10 cellular contexts compared by ENCODE assay signal in the genomic region with DNA sequence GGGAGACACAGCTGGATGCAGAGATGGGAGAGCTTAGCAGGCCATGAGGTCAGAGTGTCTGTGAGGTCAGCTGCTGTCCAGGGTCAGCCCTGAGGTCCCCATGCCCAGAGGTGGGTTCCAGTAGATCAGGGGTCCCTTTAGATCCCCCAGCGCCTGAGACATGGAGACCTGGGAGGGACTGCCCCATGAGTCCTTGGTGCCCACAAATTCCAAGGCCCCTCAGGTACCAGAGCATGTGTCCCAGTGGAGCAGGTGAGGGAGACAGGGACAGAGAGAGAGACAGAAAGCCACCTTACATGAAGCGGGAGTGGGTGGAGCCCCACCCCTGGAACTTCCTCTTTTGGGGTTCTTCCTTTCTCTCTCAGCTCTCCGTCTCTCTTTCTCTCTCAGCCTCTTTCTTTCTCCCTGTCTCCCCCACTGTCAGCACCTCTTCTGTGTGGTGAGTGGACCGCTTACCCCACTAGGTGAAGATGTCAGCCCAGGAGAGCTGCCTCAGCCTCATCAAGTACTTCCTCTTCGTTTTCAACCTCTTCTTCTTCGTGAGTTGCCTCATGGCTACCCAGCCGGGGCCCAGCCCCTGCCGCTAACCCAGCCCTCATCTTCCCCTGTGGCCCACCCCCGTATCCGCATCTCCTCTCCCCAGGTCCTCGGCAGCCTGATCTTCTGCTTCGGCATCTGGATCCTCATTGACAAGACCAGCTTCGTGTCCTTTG. TPM values are rescaled to one million over a fixed set of nuclear protein-coding genes. Genes with fewer than 3 reads are reported as not detected.
DNase-seq lines count a peak whose midpoint lies in the region; ATAC-seq lines count a peak whose summit lies in the region.
"Had no signal": no experiment of that assay in that cellular context is flagged by ENCODE, and none has a peak within 500 bp of the region (broad histone marks: within the 10 kb centered on the region; RNA-seq: fewer than 3 reads in every experiment).

TSS of gene CD37 (plus strand) at position 336 of the 713 bp plus-strand sequence. CDS start at position 471, 135 bp downstream.

- H3K4me3 ChIP-seq in right cardiac atrium (ENCODE audit: low read length) = peak within 1 kb of the TSS; percentile 21

- no peaks in the 10 kb centered on the region for H3K4me1 ChIP-seq in right cardiac atrium (ENCODE audit: control insufficient read depth, insufficient read depth, low read length)

- H3K27me3 ChIP-seq in right cardiac atrium (ENCODE audit: control insufficient read depth, insufficient read depth) = no peaks in the 10 kb centered on the region

- no peak for ATAC-seq in right cardiac atrium
- ATAC-seq in stimulated activated memory B cell treated with anti-CD40 and anti-IgM and Interleukin-4, amounts not matched to agents 10 μg/mL and 1 μg/mL and 100 μg/mL, for 72 hours = peak; percentile 44
- ATAC-seq: Panc1 had no signal

- peak; percentile 33 for DNase-seq in NK-92 treated with Interleukin-12 subunit alpha and Interleukin-12 subunit beta, amount 100 ng/mL, for 24 hours (lab: John Stamatoyannopoulos, UW)
- no peak for DNase-seq in NK-92 (lab: John Stamatoyannopoulos, UW; ENCODE audit: unreplicated experiment)
- no peak for DNase-seq in right cardiac atrium
- no peak for DNase-seq in COR-L47 (lab: John Stamatoyannopoulos, UW)
- no peak for DNase-seq in NCI-H526 treated with DMSO at 0.1 percent for 48 hours (lab: John Stamatoyannopoulos, UW)
- no peak for DNase-seq in NCI-H1417 (lab: John Stamatoyannopoulos, UW)

- no peak within 1 kb of the TSS for H3K27ac ChIP-seq in right cardiac atrium (ENCODE audit: low read length)
- H3K27ac ChIP-seq: 22Rv1 had no signal

- peaks cover 9% of the 10 kb centered on the region for H3K9me3 Mint-ChIP-seq in stimulated activated memory B cell treated with anti-CD40 and anti-IgM and Interleukin-4, amounts not matched to agents 10 μg/mL and 1 μg/mL and 100 μg/mL, for 72 hours

- H3K9me3 ChIP-seq in right cardiac atrium (ENCODE audit: control insufficient read depth, low read length) = no peaks in the 10 kb centered on the region

- H3K27me3 Mint-ChIP-seq in stimulated activated memory B cell treated with anti-CD40 and anti-IgM and Interleukin-4, amounts not matched to agents 10 μg/mL and 1 μg/mL and 100 μg/mL, for 72 hours = no peaks in the 10 kb centered on the region

- H3K27ac Mint-ChIP-seq in stimulated activated memory B cell treated with anti-CD40 and anti-IgM and Interleukin-4, amounts not matched to agents 10 μg/mL and 1 μg/mL and 100 μg/mL, for 72 hours = peak within 1 kb of the TSS; percentile 95

- H3K4me3 Mint-ChIP-seq in stimulated activated memory B cell treated with anti-CD40 and anti-IgM and Interleukin-4, amounts not matched to agents 10 μg/mL and 1 μg/mL and 100 μg/mL, for 72 hours = peak within 1 kb of the TSS; percentile 90

- peaks cover 51% of the 10 kb centered on the region for H3K36me3 Mint-ChIP-seq in stimulated activated memory B cell treated with anti-CD40 and anti-IgM and Interleukin-4, amounts not matched to agents 10 μg/mL and 1 μg/mL and 100 μg/mL, for 72 hours

- POLR2A ChIA-PET in activated CD8-positive, alpha-beta memory T cell treated with anti-CD3 and anti-CD28 coated beads for 36 hours (lab: Charles Lee) = interaction anchor here (0.6 kb wide), 3 partner anchors 42 to 432 kb away, joined by 3 to 6 read pairs (median 4); partner anchors contain the start of gene AP2A1

- CTCF ChIA-PET in activated CD8-positive, alpha-beta memory T cell treated with anti-CD3 and anti-CD28 coated beads for 36 hours (lab: Charles Lee) = no interaction called here

- H3K4me1 Mint-ChIP-seq in stimulated activated memory B cell treated with anti-CD40 and anti-IgM and Interleukin-4, amounts not matched to agents 10 μg/mL and 1 μg/mL and 100 μg/mL, for 72 hours = peaks cover 85% of the 10 kb centered on the region

- WGBS in right cardiac atrium = 74% methylated on average over 13 of the region's 13 CpGs

- intact Hi-C loops in right cardiac atrium (cut with DNase I) = no loop called here

RNA-seq across cellular contexts. Expression of gene CD37, which starts in this region (rescaled TPM):
- 100 to 1,000 TPM; 101 to 102 TPM for total RNA-seq in activated CD8-positive, alpha-beta memory T cell treated with anti-CD3 and anti-CD28 coated beads for 36 hours
- total RNA-seq in right cardiac atrium = 1 to 10 TPM; 3.8 to 8.0 (median 6.5) TPM
- 2.3 TPM for polyA plus RNA-seq in right cardiac atrium

Comparison
In these comparisons a context has a peak if more than half of its experiments do, and no peak if none do; other contexts are left out.
1. RNA of gene CD37 (total RNA-seq): 101 to 102 TPM in activated CD8-positive, alpha-beta memory T cell treated with anti-CD3 and anti-CD28 coated beads for 36 hours; 3.8 to 8.0 TPM in right cardiac atrium; every median in the first group is over 10 times any median in the second.